In the genomic region with DNA sequence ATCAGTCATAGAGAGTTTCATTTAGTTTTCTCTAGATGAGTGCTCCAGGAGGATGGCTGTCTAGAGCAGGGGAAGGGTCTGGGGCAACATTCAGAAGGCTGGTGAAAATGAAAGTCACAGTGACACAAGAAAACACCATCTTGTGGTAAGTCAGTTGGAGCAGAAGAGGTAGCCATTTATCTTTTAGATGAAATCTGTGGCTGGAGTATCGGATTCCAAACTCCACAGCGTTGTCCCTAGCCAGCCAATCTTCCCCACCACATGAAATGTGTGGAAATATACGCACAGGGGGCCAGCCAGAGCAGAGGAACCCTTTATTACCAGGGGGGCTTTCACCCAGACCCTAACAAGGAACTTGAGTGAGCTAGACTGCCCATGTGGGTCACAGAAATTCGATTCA, we compare ENCODE assay signal across 1 cellular context.
TF ChIP-seq lines count a peak whose summit lies in the region.

No MANE protein-coding gene starts in this region.

TF ChIP-seq in K562, 482 proteins besides CTCF, POLR2A, EP300 and RAD21 (continued from another document and continues in another):
- no peak for TF ChIP-seq ZNF318 (IDR thresholded peaks at IDR 0.05; ENCODE audit: borderline replicate concordance in 1 of 2, low read depth in 1 of 2)
- TF ChIP-seq SMARCB1 (IDR thresholded peaks at IDR 0.05; ENCODE audit: insufficient read length, low read depth): no peak
- no peak for TF ChIP-seq MYC (IDR thresholded peaks at IDR 0.05; ENCODE audit: low read depth, low read length)
- TF ChIP-seq MYC (CRISPR knock-in tag; IDR thresholded peaks at IDR 0.05; ENCODE audit: borderline replicate concordance, low read depth): no peak
- no peak for TF ChIP-seq FOSL1 (tag; conservative IDR thresholded peaks at IDR 0.05)
- TF ChIP-seq ZNF586 (CRISPR knock-in tag; conservative IDR thresholded peaks at IDR 0.05): no peak
- TF ChIP-seq ATF7 (IDR thresholded peaks at IDR 0.05): no peak
- no peak for TF ChIP-seq ZNF445 (CRISPR knock-in tag; IDR thresholded peaks at IDR 0.05; ENCODE audit: low read depth)
- TF ChIP-seq MAFG (tag; conservative IDR thresholded peaks at IDR 0.05): peak; percentile 54
- no peak for TF ChIP-seq ZNF324 (CRISPR knock-in tag; IDR thresholded peaks at IDR 0.05)
- 0 out of 2 replicates have a peak, but pooled peaks have one; percentile 7 for TF ChIP-seq KLF6 (CRISPR knock-in tag; IDR thresholded peaks at IDR 0.05; ENCODE audit: borderline replicate concordance)
- TF ChIP-seq PCBP1 (IDR thresholded peaks at IDR 0.05; ENCODE audit: low read depth, low read length, poor library complexity, severe bottlenecking): no peak
- TF ChIP-seq POLR3G (IDR thresholded peaks at IDR 0.05; ENCODE audit: extremely low read depth, insufficient read length, insufficient replicate concordance): no peak
- TF ChIP-seq ZSCAN29 (IDR thresholded peaks at IDR 0.05): no peak
- TF ChIP-seq KAT8 (IDR thresholded peaks at IDR 0.05; ENCODE audit: low read depth): no peak
- TF ChIP-seq NRF1 (conservative IDR thresholded peaks at IDR 0.05 in 1 of 2, IDR thresholded peaks at IDR 0.05 in 1 of 2): no peak
- TF ChIP-seq SRSF7 (optimal IDR thresholded peaks at IDR 0.05; ENCODE audit: low read depth, low read length): no peak
- TF ChIP-seq E2F5 (CRISPR knock-in tag; IDR thresholded peaks at IDR 0.05): no peak
- no peak for TF ChIP-seq ELF2 (CRISPR knock-in tag; IDR thresholded peaks at IDR 0.05)
- no peak for TF ChIP-seq ZNF232 (CRISPR knock-in tag; IDR thresholded peaks at IDR 0.05)
- 0 out of 2 replicates have a peak, but pooled peaks have one; percentile 44 for TF ChIP-seq ZNF263 (CRISPR knock-in tag; IDR thresholded peaks at IDR 0.05; ENCODE audit: borderline replicate concordance)
- no peak for TF ChIP-seq CBX2 (IDR thresholded peaks at IDR 0.05; ENCODE audit: insufficient read depth, low read length, poor library complexity, severe bottlenecking)
- no peak for TF ChIP-seq PHF21A (IDR thresholded peaks at IDR 0.05; ENCODE audit: borderline replicate concordance, low read depth)
- TF ChIP-seq CTCFL (IDR thresholded peaks at IDR 0.05; ENCODE audit: borderline replicate concordance, insufficient read depth, low read depth, low read length, poor library complexity, severe bottlenecking): no peak
- no peak for TF ChIP-seq CCAR2 (IDR thresholded peaks at IDR 0.05; ENCODE audit: low read depth, low read length)
- no peak for TF ChIP-seq CBX3 (IDR thresholded peaks at IDR 0.05; ENCODE audit: borderline replicate concordance in 1 of 2, low read length in 2 of 2)
- no peak for TF ChIP-seq CBFA2T3 (IDR thresholded peaks at IDR 0.05)
- 0 out of 2 replicates have a peak, but pooled peaks have one; percentile 4 for TF ChIP-seq ZNF239 (CRISPR knock-in tag; IDR thresholded peaks at IDR 0.05)
- TF ChIP-seq ATF1 (CRISPR knock-in tag; IDR thresholded peaks at IDR 0.05): no peak
- no peak for TF ChIP-seq ATF1 (tag; IDR thresholded peaks at IDR 0.05)
- no peak for TF ChIP-seq ZFP36 (IDR thresholded peaks at IDR 0.05; ENCODE audit: low read depth, low read length, partially characterized antibody)
- peak; percentile 9; the same call in 1 of the 2 replicates for TF ChIP-seq CXXC5 (CRISPR knock-in tag; IDR thresholded peaks at IDR 0.05)
- TF ChIP-seq, protein P1, sequence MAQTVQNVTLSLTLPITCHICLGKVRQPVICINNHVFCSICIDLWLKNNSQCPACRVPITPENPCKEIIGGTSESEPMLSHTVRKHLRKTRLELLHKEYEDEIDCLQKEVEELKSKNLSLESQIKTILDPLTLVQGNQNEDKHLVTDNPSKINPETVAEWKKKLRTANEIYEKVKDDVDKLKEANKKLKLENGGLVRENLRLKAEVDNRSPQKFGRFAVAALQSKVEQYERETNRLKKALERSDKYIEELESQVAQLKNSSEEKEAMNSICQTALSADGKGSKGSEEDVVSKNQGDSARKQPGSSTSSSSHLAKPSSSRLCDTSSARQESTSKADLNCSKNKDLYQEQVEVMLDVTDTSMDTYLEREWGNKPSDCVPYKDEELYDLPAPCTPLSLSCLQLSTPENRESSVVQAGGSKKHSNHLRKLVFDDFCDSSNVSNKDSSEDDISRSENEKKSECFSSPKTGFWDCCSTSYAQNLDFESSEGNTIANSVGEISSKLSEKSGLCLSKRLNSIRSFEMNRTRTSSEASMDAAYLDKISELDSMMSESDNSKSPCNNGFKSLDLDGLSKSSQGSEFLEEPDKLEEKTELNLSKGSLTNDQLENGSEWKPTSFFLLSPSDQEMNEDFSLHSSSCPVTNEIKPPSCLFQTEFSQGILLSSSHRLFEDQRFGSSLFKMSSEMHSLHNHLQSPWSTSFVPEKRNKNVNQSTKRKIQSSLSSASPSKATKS (CRISPR knock-in tag; IDR thresholded peaks at IDR 0.05): no peak
- no peak for TF ChIP-seq FOXJ3 (CRISPR knock-in tag; IDR thresholded peaks at IDR 0.05)
- TF ChIP-seq ATF4 (CRISPR knock-in tag; IDR thresholded peaks at IDR 0.05): no peak
- TF ChIP-seq SMARCC2 (IDR thresholded peaks at IDR 0.05; ENCODE audit: low read depth): no peak
- no peak for TF ChIP-seq ESRRB (CRISPR knock-in tag; IDR thresholded peaks at IDR 0.05; ENCODE audit: borderline replicate concordance)
- 0 out of 2 replicates have a peak, but pooled peaks have one; percentile 42 for TF ChIP-seq GATAD2A (IDR thresholded peaks at IDR 0.05)
- TF ChIP-seq ELK1 (CRISPR knock-in tag; IDR thresholded peaks at IDR 0.05): no peak
- no peak for TF ChIP-seq USF1 (CRISPR knock-in tag; IDR thresholded peaks at IDR 0.05)
- TF ChIP-seq BCL6 (CRISPR knock-in tag; IDR thresholded peaks at IDR 0.05): 0 out of 2 replicates have a peak, but pooled peaks have one; percentile 44
- no peak for TF ChIP-seq ZNF398 (CRISPR knock-in tag; IDR thresholded peaks at IDR 0.05)
- no peak for TF ChIP-seq ZNF354B (CRISPR knock-in tag; IDR thresholded peaks at IDR 0.05)
- TF ChIP-seq CBX1 (IDR thresholded peaks at IDR 0.05; ENCODE audit: low read depth): no peak
